ENCODE assay signal across 18 cellular contexts in the genomic region with DNA sequence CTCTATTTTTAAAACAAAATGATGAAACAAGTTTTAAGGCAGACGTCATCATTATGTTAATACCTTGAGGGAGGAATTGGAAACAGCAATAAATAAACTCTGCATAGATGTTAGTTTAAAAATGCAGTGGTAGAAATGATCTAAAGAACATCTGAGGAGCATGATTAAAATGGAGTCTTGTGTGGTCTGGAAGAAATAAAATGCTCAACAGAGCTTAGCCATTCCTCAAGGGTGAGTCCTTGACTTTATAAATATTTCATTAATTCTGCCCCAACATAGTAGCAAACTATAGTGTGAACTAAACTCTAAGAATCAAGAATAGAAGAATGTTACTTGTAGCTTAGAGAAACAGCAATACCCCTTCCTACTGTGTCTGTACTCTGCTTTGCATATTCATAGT.
"Had no signal": no experiment of that assay in that cellular context is flagged by ENCODE, and none has a peak within 500 bp of the region (broad histone marks: within the 10 kb centered on the region; RNA-seq: fewer than 3 reads in every experiment).

No MANE protein-coding gene starts in this region.

- DNase-seq: cortex of kidney; dorsolateral prefrontal cortex; effector CD8-positive, alpha-beta T cell; head of caudate nucleus; islet precursor cell; mammary epithelial cell; naive thymus-derived CD4-positive, alpha-beta T cell; nephron progenitor cell; psoas muscle; retina; right lobe of liver; stimulated activated naive CD4-positive, alpha-beta T cell treated with Interleukin-2 at 50 U/mL for 16 hours; trophoblast cell had no signal

- H3K27ac ChIP-seq: dorsolateral prefrontal cortex, epithelial cell of prostate, esophagus muscularis mucosa, foreskin keratinocyte, hepatocyte, psoas muscle, right lobe of liver had no signal

- H3K4me3 ChIP-seq: dorsolateral prefrontal cortex, esophagus muscularis mucosa, hepatocyte, psoas muscle, right lobe of liver had no signal

- H3K79me2 ChIP-seq: hepatocyte had no signal

- H3K9me3 ChIP-seq: esophagus muscularis mucosa, psoas muscle, right lobe of liver had no signal

- H3K27me3 ChIP-seq: esophagus muscularis mucosa, foreskin keratinocyte, hepatocyte, right lobe of liver had no signal

- ATAC-seq: foreskin keratinocyte; left lobe of liver; naive thymus-derived CD4-positive, alpha-beta T cell; psoas muscle; right lobe of liver had no signal

- H3K4me1 ChIP-seq: esophagus muscularis mucosa, foreskin keratinocyte, psoas muscle, right lobe of liver had no signal

- H2AFZ ChIP-seq: hepatocyte had no signal

- H3K36me3 ChIP-seq: esophagus muscularis mucosa, right lobe of liver had no signal

- H3K4me2 ChIP-seq: hepatocyte had no signal
